10 cellular contexts compared by ENCODE assay signal in genomic region chr1:16162163-16162822, GRCh38. TPM values are rescaled to one million over a fixed set of nuclear protein-coding genes. Genes with fewer than 3 reads are reported as not detected.
DNase-seq lines count a peak whose midpoint lies in the region; ATAC-seq lines count a peak whose summit lies in the region.
"Had no signal": no experiment of that assay in that cellular context is flagged by ENCODE, and none has a peak within 500 bp of the region (broad histone marks: within the 10 kb centered on the region; RNA-seq: fewer than 3 reads in every experiment).

No MANE protein-coding gene starts in this region.

- peaks cover 0 to 31% (median 9%) of the 10 kb centered on the region in 3 donors for H3K4me1 Mint-ChIP-seq in IgD-negative memory B cell

- ATAC-seq in GM19463 (IDR thresholded peaks at IDR 0.05; ENCODE audit: unreplicated experiment): no peak

- peak overlapping the region; percentile 10 to 60 (median 32) for H3K4me3 Mint-ChIP-seq in IgD-negative memory B cell

- no peaks in the 10 kb centered on the region for H3K36me3 Mint-ChIP-seq in IgD-negative memory B cell

- peaks cover under 1% of the 10 kb centered on the region for H3K27me3 Mint-ChIP-seq in IgD-negative memory B cell

- no peaks in the 10 kb centered on the region for H3K9me3 ChIP-seq in iPS-18c (ENCODE audit: control insufficient read depth, insufficient read depth, low read length)
- H3K9me3 ChIP-seq: HAP-1 had no signal

- no peaks in the 10 kb centered on the region for H3K9me3 Mint-ChIP-seq in IgD-negative memory B cell

- peak overlapping the region in 2 of 3 donors; percentile 40 to 78 for H3K27ac Mint-ChIP-seq in IgD-negative memory B cell

- peak overlapping the region; percentile 20; the same call in 1 of the 2 replicates for H3K4me3 ChIP-seq in iPS-18c (ENCODE audit: insufficient read depth, low read depth, low read length)
- H3K4me3 ChIP-seq: HAP-1 had no signal

- intact Hi-C loops in cardiac septum (cut with DNase I): no loop called here

- DNase-seq in activated CD8-positive, alpha-beta memory T cell treated with anti-CD3 and anti-CD28 coated beads, Interleukin-2, amount 50 U/mL, for 4 hours: peak; percentile 43
- DNase-seq in stimulated activated CD4-positive, alpha-beta T cell treated with anti-CD3 and anti-CD28 coated beads, TNF-alpha, amount 100 ng/mL, for 24 hours (ENCODE audit: low read depth in 3 of 3): peak in 2 of 3 experiments; percentile 17 to 62
- DNase-seq in cardiac septum (ENCODE audit: low spot score) (no peak), NCI-H146 (lab: John Stamatoyannopoulos, UW) (no peak), dermis blood vessel endothelial cell (no peak)
- DNase-seq: NCI-H2029 treated with DMSO at 0.1 percent for 48 hours had no signal

RNA-seq across cellular contexts. Expression of gene EPHA2, which starts 6.4 kb away (rescaled TPM):
- polyA plus RNA-seq in IgD-negative memory B cell: not detected
- total RNA-seq in cardiac septum: 26.1 TPM
- total RNA-seq in dermis blood vessel endothelial cell: 121 and 192 TPM in 2 replicates

RNA-seq across cellular contexts. Expression of gene ARHGEF19, which starts 50.2 kb away (rescaled TPM):
- 10.5 TPM for polyA plus RNA-seq in IgD-negative memory B cell
- 1.3 TPM for total RNA-seq in cardiac septum
- total RNA-seq in dermis blood vessel endothelial cell: 2.7 and 3.3 TPM in 2 replicates

Comparison
In these comparisons a context has a peak if more than half of its experiments do, and no peak if none do; other contexts are left out.
1. DNase-seq: peak in activated CD8-positive, alpha-beta memory T cell treated with anti-CD3 and anti-CD28 coated beads, Interleukin-2, amount 50 U/mL, for 4 hours (single experiment) and stimulated activated CD4-positive, alpha-beta T cell treated with anti-CD3 and anti-CD28 coated beads, TNF-alpha, amount 100 ng/mL, for 24 hours (2 of 3); none in cardiac septum (single experiment), NCI-H146 (single experiment) and dermis blood vessel endothelial cell (single experiment).